In genomic region chr1:779621-780020, GRCh38 we compare ENCODE assay signal across 8 cellular contexts.
DNase-seq lines count a peak whose midpoint lies in the region; ATAC-seq, FAIRE-seq and TF ChIP-seq lines count a peak whose summit lies in the region.
"Not testable (repeated sequence)": the region's sequence is repeated elsewhere in the genome, so short reads cannot be mapped to it uniquely, and the experiment has no call there.

No MANE protein-coding gene starts in this region.

- TF ChIP-seq POLR2A in H1 (IDR thresholded peaks at IDR 0.05; ENCODE audit: control extremely low read depth in 1 of 2, low read depth in 2 of 2, low read length in 2 of 2) = not testable (repeated sequence)

- H3K18ac ChIP-seq in H1 (ENCODE audit: extremely low read depth, low read length) = not testable (repeated sequence)

- TF ChIP-seq CTCF in HFFc6 (IDR thresholded peaks at IDR 0.05); RWPE2 (IDR thresholded peaks at IDR 0.05; ENCODE audit: poor library complexity, severe bottlenecking); H1 (IDR thresholded peaks at IDR 0.05; ENCODE audit: control extremely low read depth in 1 of 3, insufficient read depth in 1 of 3, low read depth in 1 of 3, low read length in 3 of 3); nephron progenitor cell (IDR thresholded peaks at IDR 0.05): not testable (repeated sequence)

- 0 out of 2 replicates have a peak overlapping the region, but pooled peaks have one; percentile 24 for H3K27ac Mint-ChIP-seq in HFFc6
- peak overlapping the region; percentile 81 to 99 for H3K27ac Mint-ChIP-seq in activated naive CD4-positive, alpha-beta T cell treated with anti-CD3 and anti-CD28 coated beads, Interleukin-2, amount 50 U/mL, for 72 hours
- not testable (repeated sequence) for H3K27ac Mint-ChIP-seq in nephron progenitor cell; stimulated activated naive B cell treated with anti-CD40 and anti-IgM and Interleukin-4, amounts not matched to agents 10 μg/mL and 1 μg/mL and 100 μg/mL, for 72 hours

- not testable (repeated sequence) for H3K4me1 Mint-ChIP-seq in HFFc6 (ENCODE audit: low read depth); nephron progenitor cell; stimulated activated naive B cell treated with anti-CD40 and anti-IgM and Interleukin-4, amounts not matched to agents 10 μg/mL and 1 μg/mL and 100 μg/mL, for 72 hours

- H3K4ac ChIP-seq in H1 (replicated peaks; ENCODE audit: insufficient read length, low read depth, low read length) = not testable (repeated sequence)

- not testable (repeated sequence) for H4K91ac ChIP-seq in H1 (replicated peaks; ENCODE audit: insufficient read length, low read length)

- H3K27me3 Mint-ChIP-seq in HFFc6 (ENCODE audit: insufficient read depth); nephron progenitor cell (ENCODE audit: low read depth, poor library complexity); stimulated activated naive B cell treated with anti-CD40 and anti-IgM and Interleukin-4, amounts not matched to agents 10 μg/mL and 1 μg/mL and 100 μg/mL, for 72 hours: not testable (repeated sequence)

- H2AK5ac ChIP-seq in H1 (ENCODE audit: low read depth, low read length) = not testable (repeated sequence)

- H2BK5ac ChIP-seq in H1 (ENCODE audit: low read depth, low read length) = not testable (repeated sequence)

- not testable (repeated sequence) for H3K23me2 ChIP-seq in H1 (ENCODE audit: low read depth, low read length)

- CTCF ChIA-PET in H1 (lab: Charles Lee; ENCODE audit: partially characterized antibody) = interaction anchor here (0.7 to 1.3 kb wide), 3 partner anchors 75 to 161 kb away, joined by 3 to 4 read pairs (median 3); no protein-coding TSS in a partner anchor

- not testable (repeated sequence) for H2BK120ac ChIP-seq in H1 (replicated peaks; ENCODE audit: low read depth, low read length)

- TF ChIP-seq EP300 in H1 (IDR thresholded peaks at IDR 0.05; ENCODE audit: borderline replicate concordance in 1 of 2, low read depth in 2 of 2, low read length in 2 of 2) = not testable (repeated sequence)

- H4K20me1 ChIP-seq in BLaER1 treated with 17β-estradiol and CSF1 and Interleukin-3, amounts not matched to agents 10 nM and 100 nM; H1 (replicated peaks in 1 of 2; ENCODE audit: control insufficient read depth in 1 of 2, insufficient read depth in 2 of 2, low read length in 2 of 2): not testable (repeated sequence)

- POLR2A ChIA-PET in H1 (lab: Charles Lee; ENCODE audit: partially characterized antibody) = not testable (repeated sequence)

- H2BK12ac ChIP-seq in H1 (ENCODE audit: low read depth, low read length) = not testable (repeated sequence)

- H3K9me3 ChIP-seq in BLaER1 treated with 17β-estradiol and CSF1 and Interleukin-3, amounts not matched to agents 10 nM and 100 nM (replicated peaks in 1 of 11); RWPE2 (ENCODE audit: severe bottlenecking); H1 (ENCODE audit: insufficient read depth in 2 of 2, low read depth in 1 of 2, low read length in 1 of 2): not testable (repeated sequence)

- DNase-seq in HFFc6; RWPE2 (ENCODE audit: low spot score); activated naive CD4-positive, alpha-beta T cell treated with anti-CD3 and anti-CD28 coated beads, Interleukin-2, amount 50 U/mL, for 72 hours (ENCODE audit: low spot score in 2 of 2); H1 (ENCODE audit: low read depth in 1 of 2, low spot score in 2 of 2); nephron progenitor cell; stimulated activated naive B cell treated with anti-CD40 and anti-IgM and Interleukin-4, amounts not matched to agents 10 μg/mL and 1 μg/mL and 100 μg/mL, for 72 hours: not testable (repeated sequence)

- H3K27ac ChIP-seq in BLaER1 treated with 17β-estradiol and CSF1 and Interleukin-3, amounts not matched to agents 10 nM and 100 nM; H1 (ENCODE audit: low read depth, low read length): not testable (repeated sequence)
- peak overlapping the region; percentile 57 for H3K27ac ChIP-seq in RWPE2 (ENCODE audit: poor library complexity, severe bottlenecking)

- not testable (repeated sequence) for H3K79me2 ChIP-seq in H1 (ENCODE audit: control insufficient read depth in 1 of 2, insufficient read depth in 2 of 2, low read length in 2 of 2)

- H3K56ac ChIP-seq in H1 (replicated peaks; ENCODE audit: insufficient read length, low read depth, low read length) = not testable (repeated sequence)

- not testable (repeated sequence) for H3K23ac ChIP-seq in H1 (ENCODE audit: insufficient read length)

- not testable (repeated sequence) for H4K5ac ChIP-seq in H1 (ENCODE audit: insufficient read length, low read depth, low read length)

- H3K9ac ChIP-seq in BLaER1 treated with 17β-estradiol and CSF1 and Interleukin-3, amounts not matched to agents 10 nM and 100 nM; H1 (replicated peaks in 1 of 4; ENCODE audit: extremely low read depth in 1 of 4, low read depth in 3 of 4, low read length in 3 of 4): not testable (repeated sequence)

- not testable (repeated sequence) for H3K79me1 ChIP-seq in H1 (ENCODE audit: low read depth, low read length)

- peaks cover 11 to 23% (median 17%) of the 10 kb centered on the region in 10 experiments for H3K4me1 ChIP-seq in BLaER1 treated with 17β-estradiol and CSF1 and Interleukin-3, amounts not matched to agents 10 nM and 100 nM
- not testable (repeated sequence) for H3K4me1 ChIP-seq in RWPE2 (ENCODE audit: insufficient read depth, poor library complexity, severe bottlenecking); H1 (replicated peaks in 1 of 4; ENCODE audit: control insufficient read depth in 3 of 4, insufficient read depth in 4 of 4, low read length in 3 of 4)

- H2BK15ac ChIP-seq in H1 (ENCODE audit: low read length) = not testable (repeated sequence)

- peak overlapping the region in 9 of 10 experiments; percentile 16 to 76 (median 71); a peak in 9 of 20 replicates for H3K4me3 ChIP-seq in BLaER1 treated with 17β-estradiol and CSF1 and Interleukin-3, amounts not matched to agents 10 nM and 100 nM
- H3K4me3 ChIP-seq in RWPE2 (ENCODE audit: severe bottlenecking) (peak overlapping the region; percentile 74), H1 (ENCODE audit: extremely low read depth in 1 of 4, insufficient read depth in 2 of 4, low read depth in 3 of 4, low read length in 4 of 4) (peak overlapping the region in 2 of 4 experiments; percentile 63 to 74; a peak in 3 of 8 replicates), iPS-11a (ENCODE audit: low read depth, low read length) (peak overlapping the region; percentile 20)

- 90% methylated on average over 12 of the region's 13 CpGs; no CpG with 5 or more reads in 1 of the 2 experiments for whole genome bisulfite sequencing in H1 (ENCODE audit: extremely low coverage in 1 of 2, insufficient coverage in 1 of 2, insufficient read length in 1 of 2, insufficient replicate concordance in 2 of 2, low coverage in 1 of 2, low lambda C conversion rate in 2 of 2, missing lambda C conversion rate in 1 of 2), 2 experiments

- H2AFZ ChIP-seq in H1 (ENCODE audit: low read length) = not testable (repeated sequence)

- FAIRE-seq in H1 (lab: Jason Lieb, UNC) = not testable (repeated sequence)

- not testable (repeated sequence) for H4K8ac ChIP-seq in H1 (ENCODE audit: extremely low read depth, insufficient read depth, low read length)

- H3K27me3 ChIP-seq in BLaER1 treated with 17β-estradiol and CSF1 and Interleukin-3, amounts not matched to agents 10 nM and 100 nM; RWPE2 (ENCODE audit: insufficient read depth, poor library complexity, severe bottlenecking); H1 (replicated peaks in 1 of 4; ENCODE audit: control insufficient read depth in 3 of 4, extremely low read depth in 1 of 4, insufficient read depth in 3 of 4, low read length in 3 of 4): not testable (repeated sequence)

- TF ChIP-seq RAD21 in H1 (IDR thresholded peaks at IDR 0.05 in 1 of 2, conservative IDR thresholded peaks at IDR 0.05 in 1 of 2; ENCODE audit: low read depth in 2 of 2, low read length in 2 of 2) = not testable (repeated sequence)

- not testable (repeated sequence) for ATAC-seq in RWPE2 (ENCODE audit: low read depth); activated naive CD4-positive, alpha-beta T cell treated with anti-CD3 and anti-CD28 coated beads, Interleukin-2, amount 50 U/mL, for 72 hours; stimulated activated naive B cell treated with anti-CD40 and anti-IgM and Interleukin-4, amounts not matched to agents 10 μg/mL and 1 μg/mL and 100 μg/mL, for 72 hours (replicated peaks)

- peak overlapping the region; percentile 99 for H3K4me3 Mint-ChIP-seq in HFFc6
- H3K4me3 Mint-ChIP-seq in nephron progenitor cell = peak overlapping the region; percentile 98
- H3K4me3 Mint-ChIP-seq in stimulated activated naive B cell treated with anti-CD40 and anti-IgM and Interleukin-4, amounts not matched to agents 10 μg/mL and 1 μg/mL and 100 μg/mL, for 72 hours = peak overlapping the region; percentile 95 to 96

- H3K14ac ChIP-seq in H1 (ENCODE audit: insufficient read length) = not testable (repeated sequence)

- H3K36me3 Mint-ChIP-seq in HFFc6 (ENCODE audit: low read depth) = peaks cover 20% of the 10 kb centered on the region
- not testable (repeated sequence) for H3K36me3 Mint-ChIP-seq in activated naive CD4-positive, alpha-beta T cell treated with anti-CD3 and anti-CD28 coated beads, Interleukin-2, amount 50 U/mL, for 72 hours; stimulated activated naive B cell treated with anti-CD40 and anti-IgM and Interleukin-4, amounts not matched to agents 10 μg/mL and 1 μg/mL and 100 μg/mL, for 72 hours
- peaks cover 16% of the 10 kb centered on the region for H3K36me3 Mint-ChIP-seq in nephron progenitor cell (ENCODE audit: low read depth)

- H3K36me3 ChIP-seq in BLaER1 treated with 17β-estradiol and CSF1 and Interleukin-3, amounts not matched to agents 10 nM and 100 nM; RWPE2 (ENCODE audit: low read depth); H1 (ENCODE audit: control insufficient read depth in 2 of 4, insufficient read depth in 4 of 4, low read length in 3 of 4): not testable (repeated sequence)

- peak overlapping the region; percentile 48 to 83 (median 73); a peak in 21 of 22 replicates for H3K4me2 ChIP-seq in BLaER1 treated with 17β-estradiol and CSF1 and Interleukin-3, amounts not matched to agents 10 nM and 100 nM
- peak overlapping the region; percentile 37 to 51 for H3K4me2 ChIP-seq in H1 (ENCODE audit: insufficient read depth in 1 of 2, low read depth in 2 of 2, low read length in 2 of 2)

- not testable (repeated sequence) for H2BK20ac ChIP-seq in H1 (ENCODE audit: low read length)

- H3K9me3 Mint-ChIP-seq in HFFc6; activated naive CD4-positive, alpha-beta T cell treated with anti-CD3 and anti-CD28 coated beads, Interleukin-2, amount 50 U/mL, for 72 hours; stimulated activated naive B cell treated with anti-CD40 and anti-IgM and Interleukin-4, amounts not matched to agents 10 μg/mL and 1 μg/mL and 100 μg/mL, for 72 hours: not testable (repeated sequence)
- peaks cover 14% of the 10 kb centered on the region for H3K9me3 Mint-ChIP-seq in nephron progenitor cell
